Comparison of ENCODE assay signal across 36 cellular contexts in genomic region chr3:135117977-135118376, GRCh38.
"Had no signal": no experiment of that assay in that cellular context is flagged by ENCODE, and none has a peak within 500 bp of the region (broad histone marks: within the 10 kb centered on the region; RNA-seq: fewer than 3 reads in every experiment).

No MANE protein-coding gene starts in this region.

- H3K9me3 ChIP-seq: adrenal gland, ascending aorta had no signal

- DNase-seq: activated B cell treated with CpG ODN at 0.5 μM for 24 hours; activated CD4-positive, alpha-beta memory T cell treated with anti-CD3 and anti-CD28 coated beads for 36 hours; activated CD4-positive, alpha-beta T cell treated with anti-CD3 and anti-CD28 coated beads for 4 hours; activated CD4-positive, alpha-beta T cell treated with anti-CD3 and anti-CD28 coated beads, Interleukin-2, amount 10 ng/mL, durations not matched to agents 24 days and 14 days; activated CD4-positive, alpha-beta T cell treated with anti-CD3 and anti-CD28 coated beads, Interleukin-2, amount 50 U/mL, for 1 hour; activated CD4-positive, alpha-beta T cell treated with anti-CD3 and anti-CD28 coated beads, Interleukin-2, amount 50 U/mL, for 4 hours; activated CD4-positive, CD25-positive, alpha-beta regulatory T cell treated with anti-CD3 and anti-CD28 coated beads, Interleukin-2, amount 50 U/mL, for 72 hours; activated CD8-positive, alpha-beta memory T cell treated with anti-CD3 and anti-CD28 coated beads, Interleukin-2, amount 50 U/mL, for 4 hours; activated CD8-positive, alpha-beta T cell treated with anti-CD3 and anti-CD28 coated beads for 36 hours; activated effector memory CD4-positive, alpha-beta T cell treated with anti-CD3 and anti-CD28 coated beads, Interleukin-2, amount 50 U/mL, for 16 hours; activated gamma-delta T cell treated with Interleukin-2 at 50 U/mL for 16 hours; activated naive CD4-positive, alpha-beta T cell; activated naive CD4-positive, alpha-beta T cell treated with anti-CD3 and anti-CD28 coated beads for 36 hours; activated naive CD4-positive, alpha-beta T cell treated with anti-CD3 and anti-CD28 coated beads, Interleukin-2, amount 50 U/mL, for 16 hours; activated naive CD8-positive, alpha-beta T cell treated with anti-CD3 and anti-CD28 coated beads for 36 hours; activated T-cell treated with anti-CD3 and anti-CD28 coated beads for 4 hours; activated T-cell treated with anti-CD3 and anti-CD28 coated beads, Interleukin-2, amount 50 U/mL, for 1 hour; activated T-cell treated with anti-CD3 and anti-CD28 coated beads, Interleukin-2, amount 50 U/mL, for 4 hours; activated T-cell treated with anti-CD3 and anti-CD28 coated beads, Interleukin-2, amount 50 U/mL, for 72 hours; adrenal gland; amniotic stem cell; caudate nucleus; cerebellar nuclear complex; T-helper 1 cell; T-helper 2 cell; T-helper 9 cell had no signal

- H3K36me3 Mint-ChIP-seq: activated CD4-positive, alpha-beta memory T cell treated with anti-CD3 and anti-CD28 coated beads for 36 hours; activated naive CD4-positive, alpha-beta T cell treated with anti-CD3 and anti-CD28 coated beads, Interleukin-2, amount 50 U/mL, for 72 hours; activated naive CD8-positive, alpha-beta T cell treated with anti-CD3 and anti-CD28 coated beads for 36 hours; brain had no signal

- H3K4me1 ChIP-seq: adrenal gland, ascending aorta had no signal

- ATAC-seq: activated CD8-positive, alpha-beta T cell treated with anti-CD3 and anti-CD28 coated beads for 36 hours; activated naive CD4-positive, alpha-beta T cell treated with anti-CD3 and anti-CD28 coated beads, Interleukin-2, amount 50 U/mL, for 72 hours; activated T-cell treated with anti-CD3 and anti-CD28 coated beads, Interleukin-2, amount 50 U/mL, for 72 hours; activated T-helper 17 cell treated with anti-CD3 and anti-CD28 coated beads, Interleukin-2, amount 50 U/mL, for 72 hours had no signal

- H3K27me3 ChIP-seq: adrenal gland, ascending aorta had no signal

- H3K4me3 Mint-ChIP-seq: activated B cell treated with CpG ODN at 0.5 μM for 24 hours; activated CD4-positive, alpha-beta memory T cell treated with anti-CD3 and anti-CD28 coated beads for 36 hours; activated CD4-positive, alpha-beta T cell treated with anti-CD3 and anti-CD28 coated beads, Interleukin-2, amount 10 ng/mL, durations not matched to agents 24 days and 14 days; activated CD8-positive, alpha-beta T cell treated with anti-CD3 and anti-CD28 coated beads for 36 hours; activated naive CD4-positive, alpha-beta T cell treated with anti-CD3 and anti-CD28 coated beads for 36 hours; activated naive CD8-positive, alpha-beta T cell treated with anti-CD3 and anti-CD28 coated beads for 36 hours; activated T-cell treated with anti-CD3 and anti-CD28 coated beads, Interleukin-2, amount 50 U/mL, for 4 hours; activated T-cell treated with anti-CD3 and anti-CD28 coated beads, Interleukin-2, amount 50 U/mL, for 72 hours; activated T-helper 1 cell treated with anti-CD3 and anti-CD28 coated beads, Interleukin-12 subunit alpha, Interleukin-12 subunit beta, Interleukin-2, Interleukin-4 antibody, amounts not matched to agents 30 ng/mL and 10 ng/mL and 1 ng/mL, durations not matched to agents 14 hours and 24 hours and 36 hours; activated T-helper 17 cell treated with anti-CD3 and anti-CD28 coated beads, Interleukin-2, amount 50 U/mL, for 72 hours; brain; central memory CD8-positive, alpha-beta T cell; T-helper 1 cell treated with Interleukin-12 subunit alpha and Interleukin-12 subunit beta and Interleukin-4 antibody, amounts not matched to agents 30 μg/mL and 1 μg/mL, for 36 hours; T-helper 2 cell treated with Interferon-gamma antibody and Interleukin-4, amounts not matched to agents 5 μg/mL and 100 μg/mL, for 36 hours had no signal

- H3K27ac Mint-ChIP-seq: activated B cell treated with CpG ODN at 0.5 μM for 24 hours; activated CD4-positive, alpha-beta memory T cell treated with anti-CD3 and anti-CD28 coated beads for 36 hours; activated CD4-positive, alpha-beta T cell treated with anti-CD3 and anti-CD28 coated beads, Interleukin-2, amount 10 ng/mL, durations not matched to agents 24 days and 14 days; activated CD8-positive, alpha-beta T cell treated with anti-CD3 and anti-CD28 coated beads for 36 hours; activated naive CD4-positive, alpha-beta T cell treated with anti-CD3 and anti-CD28 coated beads for 36 hours; activated naive CD4-positive, alpha-beta T cell treated with anti-CD3 and anti-CD28 coated beads, Interleukin-2, amount 50 U/mL, for 72 hours; activated naive CD8-positive, alpha-beta T cell treated with anti-CD3 and anti-CD28 coated beads for 36 hours; activated T-cell treated with anti-CD3 and anti-CD28 coated beads, Interleukin-2, amount 50 U/mL, for 72 hours; activated T-helper 1 cell treated with anti-CD3 and anti-CD28 coated beads, Interleukin-12 subunit alpha, Interleukin-12 subunit beta, Interleukin-2, Interleukin-4 antibody, amounts not matched to agents 30 ng/mL and 10 ng/mL and 1 ng/mL, durations not matched to agents 14 hours and 24 hours and 36 hours; activated T-helper 17 cell treated with anti-CD3 and anti-CD28 coated beads, Interleukin-2, amount 50 U/mL, for 72 hours; T-helper 1 cell treated with Interleukin-12 subunit alpha and Interleukin-12 subunit beta and Interleukin-4 antibody, amounts not matched to agents 30 μg/mL and 1 μg/mL, for 36 hours; T-helper 2 cell treated with Interferon-gamma antibody and Interleukin-4, amounts not matched to agents 5 μg/mL and 100 μg/mL, for 36 hours had no signal

- H3K4me3 ChIP-seq: adrenal gland, ascending aorta, cardiac muscle cell had no signal

- H3K4me1 Mint-ChIP-seq: activated B cell treated with CpG ODN at 0.5 μM for 24 hours; activated CD4-positive, alpha-beta T cell treated with anti-CD3 and anti-CD28 coated beads, Interleukin-2, amount 10 ng/mL, durations not matched to agents 24 days and 14 days; activated naive CD8-positive, alpha-beta T cell treated with anti-CD3 and anti-CD28 coated beads for 36 hours; activated T-helper 17 cell treated with anti-CD3 and anti-CD28 coated beads, Interleukin-2, amount 50 U/mL, for 72 hours; brain; central memory CD8-positive, alpha-beta T cell had no signal

- H3K36me3 ChIP-seq: adrenal gland, ascending aorta, cardiac muscle cell had no signal

- H3K27ac ChIP-seq: adrenal gland, ascending aorta, cardiac muscle cell, VCaP had no signal

- H3K27me3 Mint-ChIP-seq: activated B cell treated with CpG ODN at 0.5 μM for 24 hours; activated CD4-positive, alpha-beta memory T cell treated with anti-CD3 and anti-CD28 coated beads for 36 hours; activated CD4-positive, alpha-beta T cell treated with anti-CD3 and anti-CD28 coated beads, Interleukin-2, amount 10 ng/mL, durations not matched to agents 24 days and 14 days; activated CD8-positive, alpha-beta T cell treated with anti-CD3 and anti-CD28 coated beads for 36 hours; activated naive CD8-positive, alpha-beta T cell treated with anti-CD3 and anti-CD28 coated beads for 36 hours; activated T-helper 17 cell treated with anti-CD3 and anti-CD28 coated beads, Interleukin-2, amount 50 U/mL, for 72 hours; brain; central memory CD8-positive, alpha-beta T cell had no signal

- H3K9me3 Mint-ChIP-seq: activated B cell treated with CpG ODN at 0.5 μM for 24 hours; activated CD4-positive, alpha-beta memory T cell treated with anti-CD3 and anti-CD28 coated beads for 36 hours; activated CD4-positive, alpha-beta T cell treated with anti-CD3 and anti-CD28 coated beads, Interleukin-2, amount 10 ng/mL, durations not matched to agents 24 days and 14 days; activated CD8-positive, alpha-beta T cell treated with anti-CD3 and anti-CD28 coated beads for 36 hours; activated naive CD4-positive, alpha-beta T cell treated with anti-CD3 and anti-CD28 coated beads for 36 hours; activated naive CD4-positive, alpha-beta T cell treated with anti-CD3 and anti-CD28 coated beads, Interleukin-2, amount 50 U/mL, for 72 hours; activated naive CD8-positive, alpha-beta T cell treated with anti-CD3 and anti-CD28 coated beads for 36 hours; activated T-cell treated with anti-CD3 and anti-CD28 coated beads, Interleukin-2, amount 50 U/mL, for 4 hours; activated T-cell treated with anti-CD3 and anti-CD28 coated beads, Interleukin-2, amount 50 U/mL, for 72 hours; brain; T-helper 1 cell treated with Interleukin-12 subunit alpha and Interleukin-12 subunit beta and Interleukin-4 antibody, amounts not matched to agents 30 μg/mL and 1 μg/mL, for 36 hours; T-helper 2 cell treated with Interferon-gamma antibody and Interleukin-4, amounts not matched to agents 5 μg/mL and 100 μg/mL, for 36 hours had no signal
